ENCODE assay signal across 1 cellular context in genomic region chr6:43635387-43636311, GRCh38.
TF ChIP-seq lines count a peak whose summit lies in the region.

Gene MAD2L1BP (plus strand): TSS chr6:43635840. CDS start chr6:43635876, 36 bp downstream.

TF ChIP-seq in HEK293, 187 proteins besides CTCF, POLR2A, EP300 and RAD21 (continued from another document and continues in another):
- TF ChIP-seq ZNF513 (tag by site-specific recombination; IDR thresholded peaks at IDR 0.05) (no peak), ZNF664 (tag by site-specific recombination; IDR thresholded peaks at IDR 0.05) (peak; percentile 97), ZNF394 (tag by site-specific recombination; IDR thresholded peaks at IDR 0.05; ENCODE audit: borderline replicate concordance) (peak; percentile 99), PBX3 (CRISPR knock-in tag; IDR thresholded peaks at IDR 0.05) (no peak), ZSCAN4 (tag by site-specific recombination; IDR thresholded peaks at IDR 0.05) (no peak), ZNF274 (IDR thresholded peaks at IDR 0.05; ENCODE audit: low read length) (no peak), ZNF274 (tag by site-specific recombination; IDR thresholded peaks at IDR 0.05; ENCODE audit: borderline replicate concordance) (no peak), ZNF354C (tag by site-specific recombination; IDR thresholded peaks at IDR 0.05; ENCODE audit: borderline replicate concordance, low read depth) (no peak), ELK4 (IDR thresholded peaks at IDR 0.05; ENCODE audit: borderline replicate concordance, low read depth, low read length) (no peak; the same call in 1 of the 2 replicates), YY1 (tag by site-specific recombination; IDR thresholded peaks at IDR 0.05) (peak; percentile 87), HIC1 (tag by site-specific recombination; IDR thresholded peaks at IDR 0.05) (peak; percentile 27; the same call in 1 of the 2 replicates), ZNF843 (tag by site-specific recombination; IDR thresholded peaks at IDR 0.05) (peak; percentile 59; the same call in 1 of the 2 replicates), OVOL3 (tag by site-specific recombination; IDR thresholded peaks at IDR 0.05) (no peak), ZBTB20 (tag by site-specific recombination; IDR thresholded peaks at IDR 0.05) (peak; percentile 46; the same call in 1 of the 2 replicates), ZNF214 (tag by site-specific recombination; IDR thresholded peaks at IDR 0.05; ENCODE audit: borderline replicate concordance) (no peak), ZBTB8A (tag by site-specific recombination; IDR thresholded peaks at IDR 0.05) (peak; percentile 54), ZNF23 (tag by site-specific recombination; IDR thresholded peaks at IDR 0.05; ENCODE audit: borderline replicate concordance) (no peak), FEZF1 (tag by site-specific recombination; IDR thresholded peaks at IDR 0.05) (0 out of 2 replicates have a peak, but pooled peaks have one; percentile 21), ZNF398 (tag by site-specific recombination; IDR thresholded peaks at IDR 0.05) (no peak), ZNF26 (tag by site-specific recombination; IDR thresholded peaks at IDR 0.05) (no peak), ZNF248 (tag by site-specific recombination; IDR thresholded peaks at IDR 0.05) (no peak), MEIS1 (CRISPR knock-in tag; IDR thresholded peaks at IDR 0.05; ENCODE audit: borderline replicate concordance) (no peak), SP7 (tag by site-specific recombination; IDR thresholded peaks at IDR 0.05) (peak; percentile 83), ZNF24 (tag by site-specific recombination; IDR thresholded peaks at IDR 0.05) (peak; percentile 76; the same call in 1 of the 2 replicates), ZNF621 (tag by site-specific recombination; IDR thresholded peaks at IDR 0.05) (no peak), ZNF549 (tag by site-specific recombination; IDR thresholded peaks at IDR 0.05) (no peak), WT1 (tag by site-specific recombination; IDR thresholded peaks at IDR 0.05) (peak; percentile 75), PRDM6 (tag by site-specific recombination; IDR thresholded peaks at IDR 0.05) (no peak), ZNF324 (tag by site-specific recombination; IDR thresholded peaks at IDR 0.05) (0 out of 2 replicates have a peak, but pooled peaks have one; percentile 15), ZSCAN16 (tag by site-specific recombination; IDR thresholded peaks at IDR 0.05) (no peak), ZBTB10 (tag by site-specific recombination; IDR thresholded peaks at IDR 0.05) (no peak; the same call in 1 of the 2 replicates), ZNF658 (tag by site-specific recombination; IDR thresholded peaks at IDR 0.05) (no peak), ZNF19 (tag by site-specific recombination; IDR thresholded peaks at IDR 0.05; ENCODE audit: low read depth) (no peak), ZNF112 (tag by site-specific recombination; IDR thresholded peaks at IDR 0.05) (no peak), ZNF830 (tag by site-specific recombination; IDR thresholded peaks at IDR 0.05; ENCODE audit: low read depth) (no peak), REST (tag by site-specific recombination; IDR thresholded peaks at IDR 0.05) (peak; percentile 98), ZNF2 (tag by site-specific recombination; IDR thresholded peaks at IDR 0.05) (0 out of 2 replicates have a peak, but pooled peaks have one; percentile 61), EGR2 (tag by site-specific recombination; IDR thresholded peaks at IDR 0.05; ENCODE audit: low read depth) (peak; percentile 81), ZNF133 (tag by site-specific recombination; IDR thresholded peaks at IDR 0.05) (no peak)
